21 cellular contexts compared by ENCODE assay signal in the genomic region with DNA sequence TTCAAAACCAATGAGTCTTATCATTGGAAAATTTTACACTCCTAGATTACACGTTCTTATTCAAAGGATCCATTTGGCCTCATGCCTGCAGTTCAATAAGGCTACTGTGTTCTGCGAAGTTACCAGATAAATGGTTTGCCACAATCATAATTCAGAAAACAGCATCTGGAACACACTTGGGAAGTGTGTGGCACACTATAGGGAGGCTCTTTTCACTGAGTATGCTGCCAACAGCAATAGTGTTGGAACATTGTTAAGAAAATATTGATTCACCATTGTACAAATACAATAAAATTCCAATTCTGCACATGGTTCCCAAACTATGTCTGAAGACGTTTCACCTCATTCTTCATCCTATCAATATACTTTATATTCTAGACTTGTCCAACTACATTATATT.
DNase-seq lines count a peak whose midpoint lies in the region; FAIRE-seq and TF ChIP-seq lines count a peak whose summit lies in the region.
"Had no signal": no experiment of that assay in that cellular context is flagged by ENCODE, and none has a peak within 500 bp of the region (broad histone marks: within the 10 kb centered on the region; RNA-seq: fewer than 3 reads in every experiment).

No MANE protein-coding gene starts in this region.

- TF ChIP-seq CTCF in astrocyte (IDR thresholded peaks at IDR 0.05; ENCODE audit: insufficient read depth, low read depth, low read length), result no peak

- H3K27ac ChIP-seq in ACC112 (ENCODE audit: low read depth, low read length) (no peak overlapping the region), astrocyte (ENCODE audit: low read depth, low read length) (no peak overlapping the region)
- H3K27ac ChIP-seq: 22Rv1 had no signal

- POLR2A ChIA-PET in HEK293T (lab: Yijun Ruan, JAX), result no interaction called here

- H4K20me1 ChIP-seq in astrocyte (ENCODE audit: insufficient read depth, low read length), result no peaks in the 10 kb centered on the region

- H3K27me3 Mint-ChIP-seq in astrocyte (ENCODE audit: low read depth, unreplicated experiment), result peaks cover 2% of the 10 kb centered on the region
- H3K27me3 Mint-ChIP-seq: CD4-positive, CD25-positive, alpha-beta regulatory T cell had no signal

- H3K27me3 ChIP-seq in ACC112 (ENCODE audit: insufficient read depth, low read length), result no peaks in the 10 kb centered on the region
- H3K27me3 ChIP-seq in astrocyte (ENCODE audit: insufficient read depth, low read length), result no peaks in the 10 kb centered on the region

- H3K27ac Mint-ChIP-seq in astrocyte (ENCODE audit: unreplicated experiment), result no peak overlapping the region
- H3K27ac Mint-ChIP-seq: CD4-positive, CD25-positive, alpha-beta regulatory T cell; CD8-positive, alpha-beta T cell had no signal

- H3K4me3 Mint-ChIP-seq in astrocyte (ENCODE audit: unreplicated experiment), result no peak overlapping the region
- H3K4me3 Mint-ChIP-seq: CD4-positive, CD25-positive, alpha-beta regulatory T cell; CD8-positive, alpha-beta T cell had no signal

- H3K4me1 Mint-ChIP-seq in astrocyte (ENCODE audit: low read depth, unreplicated experiment), result no peaks in the 10 kb centered on the region
- H3K4me1 Mint-ChIP-seq: CD4-positive, CD25-positive, alpha-beta regulatory T cell had no signal

- CTCF ChIA-PET in HEK293T (lab: Yijun Ruan, JAX), result no interaction called here

- peak overlapping the region; percentile 18 for H2AFZ ChIP-seq in ACC112 (ENCODE audit: low read length, unreplicated experiment)
- no peak overlapping the region for H2AFZ ChIP-seq in astrocyte (ENCODE audit: low read depth, low read length)

- peaks cover 2% of the 10 kb centered on the region for H3K9me3 Mint-ChIP-seq in astrocyte (ENCODE audit: unreplicated experiment)
- H3K9me3 Mint-ChIP-seq: CD8-positive, alpha-beta T cell had no signal

- no peaks in the 10 kb centered on the region for H3K36me3 ChIP-seq in ACC112 (ENCODE audit: insufficient read depth, low read length)
- no peaks in the 10 kb centered on the region for H3K36me3 ChIP-seq in astrocyte (ENCODE audit: insufficient read depth, low read length)
- H3K36me3 ChIP-seq: HAP-1 had no signal

- peak; percentile 31 for DNase-seq in NCI-H1092 treated with DMSO at 0.1 percent for 48 hours (lab: John Stamatoyannopoulos, UW)
- DNase-seq in NCI-H2081 treated with DMSO at 0.1 percent for 48 hours (lab: John Stamatoyannopoulos, UW), result peak; percentile 27
- peak; percentile 6 for DNase-seq in astrocyte (ENCODE audit: low read depth)
- DNase-seq in HEK293T (ENCODE audit: extremely low spot score), result no peak
- no peak for DNase-seq in GDM1 (lab: John Stamatoyannopoulos, UW)
- no peak for DNase-seq in DMS 273 treated with DMSO at 0.1 percent for 48 hours (lab: John Stamatoyannopoulos, UW)
- no peak for DNase-seq in islet precursor cell
- DNase-seq: ACHN; C1 segment of cervical spinal cord; Caco-2; CD4-positive, CD25-positive, alpha-beta regulatory T cell; CD8-positive, alpha-beta T cell; DMS79; EL; GOT3 had no signal

- H3K4me3 ChIP-seq in ACC112 (ENCODE audit: low read depth, low read length), result no peak overlapping the region
- no peak overlapping the region for H3K4me3 ChIP-seq in astrocyte (ENCODE audit: insufficient read depth, low read depth, low read length)
- H3K4me3 ChIP-seq: HAP-1 had no signal

- H3K4me1 ChIP-seq in ACC112 (ENCODE audit: control insufficient read depth, insufficient read depth, low read length, unreplicated experiment), result peaks cover 13% of the 10 kb centered on the region
- H3K4me1 ChIP-seq in astrocyte (ENCODE audit: insufficient read depth, low read length), result no peaks in the 10 kb centered on the region
- H3K4me1 ChIP-seq: Caco-2, HAP-1 had no signal

- no peaks in the 10 kb centered on the region for H3K36me3 Mint-ChIP-seq in astrocyte (ENCODE audit: low read depth, unreplicated experiment)
- H3K36me3 Mint-ChIP-seq: CD4-positive, CD25-positive, alpha-beta regulatory T cell; CD8-positive, alpha-beta T cell had no signal

- no peak overlapping the region for H3K4me2 ChIP-seq in astrocyte (ENCODE audit: low read length)

- no peaks in the 10 kb centered on the region for H3K9me3 ChIP-seq in astrocyte (ENCODE audit: insufficient read depth, low read depth, low read length)
- H3K9me3 ChIP-seq: Caco-2, HAP-1 had no signal

- no peak overlapping the region for H3K9ac ChIP-seq in astrocyte (ENCODE audit: low read length)

- no peaks in the 10 kb centered on the region for H3K79me2 ChIP-seq in ACC112 (ENCODE audit: control insufficient read depth, insufficient read depth, low read length, unreplicated experiment)
- H3K79me2 ChIP-seq in astrocyte (ENCODE audit: insufficient read depth, low read length), result no peaks in the 10 kb centered on the region

- FAIRE-seq in astrocyte (lab: Jason Lieb, UNC), result no peak
- FAIRE-seq: A204.1, GM12892, H54 had no signal

TF ChIP-seq in HEK293T, 16 proteins besides CTCF, POLR2A, EP300 and RAD21:
- no peak for TF ChIP-seq PKNOX1 (IDR thresholded peaks at IDR 0.05)
- no peak for TF ChIP-seq ARNT (IDR thresholded peaks at IDR 0.05)
- no peak for TF ChIP-seq HDGF (IDR thresholded peaks at IDR 0.05; ENCODE audit: borderline replicate concordance)
- TF ChIP-seq TARDBP (IDR thresholded peaks at IDR 0.05), result no peak
- no peak for TF ChIP-seq NFRKB (IDR thresholded peaks at IDR 0.05)
- TF ChIP-seq L3MBTL2 (conservative IDR thresholded peaks at IDR 0.05), result no peak
- no peak for TF ChIP-seq FOXM1 (IDR thresholded peaks at IDR 0.05; ENCODE audit: borderline replicate concordance)
- no peak for TF ChIP-seq BHLHE40 (IDR thresholded peaks at IDR 0.05; ENCODE audit: borderline replicate concordance)
- TF ChIP-seq LEF1 (IDR thresholded peaks at IDR 0.05; ENCODE audit: borderline replicate concordance), result no peak
- TF ChIP-seq SUZ12 (IDR thresholded peaks at IDR 0.05), result no peak
- TF ChIP-seq ZNF384 (IDR thresholded peaks at IDR 0.05), result no peak
- no peak for TF ChIP-seq CTBP1 (IDR thresholded peaks at IDR 0.05; ENCODE audit: borderline replicate concordance)
- TF ChIP-seq ELF4 (IDR thresholded peaks at IDR 0.05), result no peak
- TF ChIP-seq FOXK2 (IDR thresholded peaks at IDR 0.05), result no peak
- no peak for TF ChIP-seq FOXA1 (IDR thresholded peaks at IDR 0.05)
- no peak for TF ChIP-seq SP1 (IDR thresholded peaks at IDR 0.05)
TF ChIP-seq in HEK293T: peak in this region for 0.

Comparison
In these comparisons a context has a peak if more than half of its experiments do, and no peak if none do; other contexts are left out.
1. DNase-seq: peak in NCI-H1092 treated with DMSO at 0.1 percent for 48 hours (single experiment), NCI-H2081 treated with DMSO at 0.1 percent for 48 hours (single experiment) and astrocyte (single experiment); none in HEK293T (single experiment), GDM1 (single experiment), DMS 273 treated with DMSO at 0.1 percent for 48 hours (single experiment) and islet precursor cell (single experiment).